Comparison of ENCODE assay signal across 24 cellular contexts in genomic region chr11:57746920-57747319, GRCh38. TPM values are rescaled to one million over a fixed set of nuclear protein-coding genes. Genes with fewer than 3 reads are reported as not detected.
DNase-seq lines count a peak whose midpoint lies in the region; ATAC-seq and TF ChIP-seq lines count a peak whose summit lies in the region.
"Had no signal": no experiment of that assay in that cellular context is flagged by ENCODE, and none has a peak within 500 bp of the region (broad histone marks: within the 10 kb centered on the region; RNA-seq: fewer than 3 reads in every experiment).

No MANE protein-coding gene starts in this region.

- no peak for TF ChIP-seq CTCF in osteocyte (IDR thresholded peaks at IDR 0.05)
- no peak for TF ChIP-seq CTCF in GM10266 (IDR thresholded peaks at IDR 0.05; ENCODE audit: control insufficient read depth, insufficient read depth, low read depth, missing control alignments)

- intact Hi-C loops in activated CD4-positive, alpha-beta memory T cell treated with anti-CD3 and anti-CD28 coated beads for 36 hours (cut with micrococcal nuclease), result no loop called here

- POLR2A ChIA-PET in activated CD4-positive, alpha-beta memory T cell treated with anti-CD3 and anti-CD28 coated beads for 36 hours (lab: Charles Lee), result no interaction called here
- POLR2A ChIA-PET in activated CD4-positive, alpha-beta memory T cell treated with anti-CD3 and anti-CD28 coated beads, Interleukin-2, amount 10 ng/mL, durations not matched to agents 7 days and 5 days (lab: Charles Lee), result interaction anchor here (0.9 kb wide), 1 partner anchor 18 kb away, joined by 3 read pairs; no protein-coding TSS in a partner anchor

- no peak for DNase-seq in activated CD4-positive, alpha-beta memory T cell treated with anti-CD3 and anti-CD28 coated beads for 36 hours
- DNase-seq in activated CD4-positive, alpha-beta memory T cell treated with anti-CD3 and anti-CD28 coated beads, Interleukin-2, amount 10 ng/mL, durations not matched to agents 7 days and 5 days, result no peak
- no peak for DNase-seq in activated naive CD8-positive, alpha-beta T cell treated with anti-CD3 and anti-CD28 coated beads, Interleukin-2, amount 50 U/mL, for 24 hours
- DNase-seq in osteocyte (ENCODE audit: extremely low spot score, unreplicated experiment) (no peak), GM10266 (ENCODE audit: extremely low spot score) (no peak), NCI-H2107 treated with DMSO at 0.1 percent for 48 hours (lab: John Stamatoyannopoulos, UW; ENCODE audit: unreplicated experiment) (no peak), NK-92 (lab: John Stamatoyannopoulos, UW; ENCODE audit: unreplicated experiment) (no peak)
- DNase-seq: activated CD4-positive, alpha-beta T cell treated with anti-CD3 and anti-CD28 coated beads, Interleukin-2, amount 50 U/mL, for 4 hours; aorta; central memory CD4-positive, alpha-beta T cell; erythroblast; foreskin melanocyte; HFFc6; NCI-H1436 treated with DMSO at 0.1 percent for 48 hours; NCI-H526 had no signal

- ATAC-seq in activated naive CD8-positive, alpha-beta T cell treated with anti-CD3 and anti-CD28 coated beads, Interleukin-2, amount 50 U/mL, for 24 hours, result no peak
- ATAC-seq: A549, HepG2, SK-N-SH treated with all-trans-retinoic acid at 6 μM for 48 hours had no signal

- no peak overlapping the region for H3K4me3 Mint-ChIP-seq in activated CD4-positive, alpha-beta memory T cell treated with anti-CD3 and anti-CD28 coated beads for 36 hours
- H3K4me3 Mint-ChIP-seq in activated CD4-positive, alpha-beta memory T cell treated with anti-CD3 and anti-CD28 coated beads, Interleukin-2, amount 10 ng/mL, durations not matched to agents 7 days and 5 days, result no peak overlapping the region
- H3K4me3 Mint-ChIP-seq in IgD-negative memory B cell, result peak overlapping the region in 1 of 4 donors; percentile 53
- H3K4me3 Mint-ChIP-seq in activated naive CD8-positive, alpha-beta T cell treated with anti-CD3 and anti-CD28 coated beads, Interleukin-2, amount 50 U/mL, for 24 hours, result no peak overlapping the region
- no peak overlapping the region for H3K4me3 Mint-ChIP-seq in osteocyte (ENCODE audit: unreplicated experiment)
- H3K4me3 Mint-ChIP-seq: HFFc6 had no signal

- H3K9me3 Mint-ChIP-seq in activated CD4-positive, alpha-beta memory T cell treated with anti-CD3 and anti-CD28 coated beads for 36 hours, result no peaks in the 10 kb centered on the region
- H3K9me3 Mint-ChIP-seq in activated CD4-positive, alpha-beta memory T cell treated with anti-CD3 and anti-CD28 coated beads, Interleukin-2, amount 10 ng/mL, durations not matched to agents 7 days and 5 days, result no peaks in the 10 kb centered on the region
- H3K9me3 Mint-ChIP-seq in IgD-negative memory B cell (no peaks in the 10 kb centered on the region), osteocyte (ENCODE audit: unreplicated experiment) (no peaks in the 10 kb centered on the region)
- H3K9me3 Mint-ChIP-seq in activated naive CD8-positive, alpha-beta T cell treated with anti-CD3 and anti-CD28 coated beads, Interleukin-2, amount 50 U/mL, for 24 hours, result no peaks in the 10 kb centered on the region
- H3K9me3 Mint-ChIP-seq: HFFc6 had no signal

- no peaks in the 10 kb centered on the region for H3K27me3 Mint-ChIP-seq in activated CD4-positive, alpha-beta memory T cell treated with anti-CD3 and anti-CD28 coated beads for 36 hours
- no peaks in the 10 kb centered on the region for H3K27me3 Mint-ChIP-seq in activated CD4-positive, alpha-beta memory T cell treated with anti-CD3 and anti-CD28 coated beads, Interleukin-2, amount 10 ng/mL, durations not matched to agents 7 days and 5 days
- H3K27me3 Mint-ChIP-seq in IgD-negative memory B cell, result no peaks in the 10 kb centered on the region
- H3K27me3 Mint-ChIP-seq in activated naive CD8-positive, alpha-beta T cell treated with anti-CD3 and anti-CD28 coated beads, Interleukin-2, amount 50 U/mL, for 24 hours, result no peaks in the 10 kb centered on the region
- H3K27me3 Mint-ChIP-seq in osteocyte (ENCODE audit: unreplicated experiment), result no peaks in the 10 kb centered on the region

- H3K27ac Mint-ChIP-seq in activated CD4-positive, alpha-beta memory T cell treated with anti-CD3 and anti-CD28 coated beads for 36 hours, result peak overlapping the region; percentile 44
- no peak overlapping the region for H3K27ac Mint-ChIP-seq in activated CD4-positive, alpha-beta memory T cell treated with anti-CD3 and anti-CD28 coated beads, Interleukin-2, amount 10 ng/mL, durations not matched to agents 7 days and 5 days
- H3K27ac Mint-ChIP-seq in IgD-negative memory B cell (peak overlapping the region; percentile 4 to 71 (median 37)), osteocyte (ENCODE audit: unreplicated experiment) (peak overlapping the region; percentile 5)
- H3K27ac Mint-ChIP-seq in activated naive CD8-positive, alpha-beta T cell treated with anti-CD3 and anti-CD28 coated beads, Interleukin-2, amount 50 U/mL, for 24 hours, result peak overlapping the region; percentile 79
- H3K27ac Mint-ChIP-seq: HFFc6 had no signal

- H3K4me1 Mint-ChIP-seq in activated CD4-positive, alpha-beta memory T cell treated with anti-CD3 and anti-CD28 coated beads for 36 hours (ENCODE audit: low read depth), result peaks cover 40% of the 10 kb centered on the region
- peaks cover 19% of the 10 kb centered on the region for H3K4me1 Mint-ChIP-seq in activated CD4-positive, alpha-beta memory T cell treated with anti-CD3 and anti-CD28 coated beads, Interleukin-2, amount 10 ng/mL, durations not matched to agents 7 days and 5 days
- H3K4me1 Mint-ChIP-seq in IgD-negative memory B cell (peaks cover 15 to 28% (median 23%) of the 10 kb centered on the region in 3 donors), osteocyte (ENCODE audit: unreplicated experiment) (peaks cover 10% of the 10 kb centered on the region)
- peaks cover 49% of the 10 kb centered on the region for H3K4me1 Mint-ChIP-seq in activated naive CD8-positive, alpha-beta T cell treated with anti-CD3 and anti-CD28 coated beads, Interleukin-2, amount 50 U/mL, for 24 hours

- CTCF ChIA-PET in activated CD4-positive, alpha-beta memory T cell treated with anti-CD3 and anti-CD28 coated beads for 36 hours (lab: Charles Lee), result interaction anchor here (1.4 kb wide), 1 partner anchor 54 kb away, joined by 7 read pairs; no protein-coding TSS in a partner anchor
- CTCF ChIA-PET in activated CD4-positive, alpha-beta memory T cell treated with anti-CD3 and anti-CD28 coated beads, Interleukin-2, amount 10 ng/mL, durations not matched to agents 7 days and 5 days (lab: Charles Lee), result interaction anchor here (5.4 kb wide), 1 partner anchor 54 kb away, joined by 37 read pairs; no protein-coding TSS in a partner anchor

- peaks cover 34% of the 10 kb centered on the region for H3K36me3 Mint-ChIP-seq in activated CD4-positive, alpha-beta memory T cell treated with anti-CD3 and anti-CD28 coated beads for 36 hours
- H3K36me3 Mint-ChIP-seq in activated CD4-positive, alpha-beta memory T cell treated with anti-CD3 and anti-CD28 coated beads, Interleukin-2, amount 10 ng/mL, durations not matched to agents 7 days and 5 days (ENCODE audit: low read depth), result peaks cover 48% of the 10 kb centered on the region
- H3K36me3 Mint-ChIP-seq in IgD-negative memory B cell, result peaks cover 4% of the 10 kb centered on the region
- H3K36me3 Mint-ChIP-seq in activated naive CD8-positive, alpha-beta T cell treated with anti-CD3 and anti-CD28 coated beads, Interleukin-2, amount 50 U/mL, for 24 hours (ENCODE audit: low read depth), result peaks cover 48% of the 10 kb centered on the region
- peaks cover 29% of the 10 kb centered on the region for H3K36me3 Mint-ChIP-seq in osteocyte (ENCODE audit: unreplicated experiment)

RNA-seq across cellular contexts. Expression of gene BTBD18, which starts 4.7 kb away (rescaled TPM):
- total RNA-seq in activated CD4-positive, alpha-beta memory T cell treated with anti-CD3 and anti-CD28 coated beads for 36 hours, result not detected
- not detected for total RNA-seq in activated CD4-positive, alpha-beta memory T cell treated with anti-CD3 and anti-CD28 coated beads, Interleukin-2, amount 10 ng/mL, durations not matched to agents 7 days and 5 days
- 0.23 TPM for polyA plus RNA-seq in IgD-negative memory B cell
- total RNA-seq in osteocyte, result not detected in 2 replicates
- total RNA-seq: aorta, G401, HepG2, HFFc6, lung microvascular endothelial cell, posterior vena cava had no signal
- polyA plus RNA-seq: A549, BJ, HepG2, keratinocyte had no signal

RNA-seq across cellular contexts. Expression of gene SELENOH, which starts 5.6 kb away (rescaled TPM):
- 100 to 1,000 TPM; 235 to 252 TPM for total RNA-seq in activated CD4-positive, alpha-beta memory T cell treated with anti-CD3 and anti-CD28 coated beads for 36 hours
- total RNA-seq in activated CD4-positive, alpha-beta memory T cell treated with anti-CD3 and anti-CD28 coated beads, Interleukin-2, amount 10 ng/mL, durations not matched to agents 7 days and 5 days, result 100 to 1,000 TPM; 148 to 162 TPM
- polyA plus RNA-seq in IgD-negative memory B cell, result 324 TPM
- 103 and 122 TPM in 2 replicates for total RNA-seq in osteocyte

RNA-seq across cellular contexts. Expression of gene CTNND1, which starts 14.7 kb away (rescaled TPM):
- 1 to 10 TPM; 3.5 to 4.4 TPM for total RNA-seq in activated CD4-positive, alpha-beta memory T cell treated with anti-CD3 and anti-CD28 coated beads for 36 hours
- total RNA-seq in activated CD4-positive, alpha-beta memory T cell treated with anti-CD3 and anti-CD28 coated beads, Interleukin-2, amount 10 ng/mL, durations not matched to agents 7 days and 5 days, result 1 to 10 TPM; 2.4 to 4.5 TPM
- polyA plus RNA-seq in IgD-negative memory B cell, result 4.9 TPM
- total RNA-seq in osteocyte, result 181 and 183 TPM in 2 replicates

RNA-seq across cellular contexts. Expression of gene TMX2, which starts 34.5 kb away (rescaled TPM):
- 10 to 100 TPM; 54.9 to 57.2 TPM for total RNA-seq in activated CD4-positive, alpha-beta memory T cell treated with anti-CD3 and anti-CD28 coated beads for 36 hours
- total RNA-seq in activated CD4-positive, alpha-beta memory T cell treated with anti-CD3 and anti-CD28 coated beads, Interleukin-2, amount 10 ng/mL, durations not matched to agents 7 days and 5 days, result 10 to 100 TPM; 47.0 to 53.6 TPM
- 76.1 TPM for polyA plus RNA-seq in IgD-negative memory B cell
- 61.9 and 62.2 TPM in 2 replicates for total RNA-seq in osteocyte

RNA-seq across cellular contexts. Expression of gene MED19, which starts 34.9 kb away (rescaled TPM):
- 10 to 100 TPM; 12.9 to 14.1 TPM for total RNA-seq in activated CD4-positive, alpha-beta memory T cell treated with anti-CD3 and anti-CD28 coated beads for 36 hours
- total RNA-seq in activated CD4-positive, alpha-beta memory T cell treated with anti-CD3 and anti-CD28 coated beads, Interleukin-2, amount 10 ng/mL, durations not matched to agents 7 days and 5 days, result 10 to 100 TPM; 13.9 to 14.1 TPM
- 15.4 TPM for polyA plus RNA-seq in IgD-negative memory B cell
- total RNA-seq in osteocyte, result 18.5 and 20.4 TPM in 2 replicates

Comparison
In these comparisons a context has a peak if more than half of its experiments do, and no peak if none do; other contexts are left out.
1. RNA of gene CTNND1, which starts 14.7 kb away (total RNA-seq): 181 to 183 TPM in osteocyte; 2.4 to 4.5 TPM in activated CD4-positive, alpha-beta memory T cell treated with anti-CD3 and anti-CD28 coated beads, Interleukin-2, amount 10 ng/mL, durations not matched to agents 7 days and 5 days and 3.5 to 4.4 TPM in activated CD4-positive, alpha-beta memory T cell treated with anti-CD3 and anti-CD28 coated beads for 36 hours; every median in the first group is over 10 times any median in the second.